ENCODE assay signal across 8 cellular contexts in genomic region chr19:40466219-40467006, GRCh38. TPM values are rescaled to one million over a fixed set of nuclear protein-coding genes. Genes with fewer than 3 reads are reported as not detected.
A peak's percentile ranks its signal among the peaks of the same experiment; 100 is the strongest.
DNase-seq lines count a peak whose midpoint lies in the region; ATAC-seq, FAIRE-seq and TF ChIP-seq lines count a peak whose summit lies in the region.

SPTBN4 (plus strand) TSS chr19:40467001; CDS start chr19:40472622, 5,621 bp downstream.

- H3K4me1 Mint-ChIP-seq in activated naive CD8-positive, alpha-beta T cell (ENCODE audit: low read depth): peaks cover 25% of the 10 kb centered on the region

- POLR2A ChIA-PET in A673 (lab: Charles Lee; ENCODE audit: low non-redundant PET): no interaction called here

- H3K9me3 Mint-ChIP-seq in activated naive CD8-positive, alpha-beta T cell (ENCODE audit: low read depth): no peaks in the 10 kb centered on the region

- peak within 1 kb of the TSS; percentile 90 for H3K4me3 Mint-ChIP-seq in activated naive CD8-positive, alpha-beta T cell

- H3K4me1 ChIP-seq in A673 (ENCODE audit: insufficient read depth, low read length, poor library complexity, severe bottlenecking) (peaks cover 22% of the 10 kb centered on the region), skeletal muscle tissue (ENCODE audit: control insufficient read depth in 3 of 3, insufficient read depth in 3 of 3, low read length in 3 of 3) (peaks cover 25 to 28% (median 27%) of the 10 kb centered on the region in 3 donors)

- H3K27ac ChIP-seq in A673 (ENCODE audit: low read depth, low read length, poor library complexity, severe bottlenecking): no peak within 1 kb of the TSS
- peak within 1 kb of the TSS; percentile 95 for H3K27ac ChIP-seq in skeletal muscle tissue (ENCODE audit: low read depth, low read length)

- H3K27me3 ChIP-seq in A673 (replicated peaks; ENCODE audit: insufficient read depth, low read depth, low read length, poor library complexity): no peaks in the 10 kb centered on the region
- no peaks in the 10 kb centered on the region for H3K27me3 ChIP-seq in skeletal muscle tissue (ENCODE audit: control insufficient read depth in 3 of 3, insufficient read depth in 3 of 3, low read length in 3 of 3)

- no TSS peak for BruUV-seq in A673 (replicated peaks; lab: Mats Ljungman, UMichigan)

- peak within 1 kb of the TSS; percentile 75 to 92 (median 81) for H3K9ac ChIP-seq in skeletal muscle tissue (ENCODE audit: low read depth in 1 of 3, low read length in 3 of 3)

- H3K27me3 Mint-ChIP-seq in activated naive CD8-positive, alpha-beta T cell: peaks cover 5% of the 10 kb centered on the region

- H3K36me3 ChIP-seq in A673 (ENCODE audit: insufficient read depth, low read length, poor library complexity, severe bottlenecking) (no peaks in the 10 kb centered on the region), skeletal muscle tissue (ENCODE audit: control insufficient read depth in 3 of 3, insufficient read depth in 3 of 3, low read length in 3 of 3) (peaks cover 0 to 4% (median 2%) of the 10 kb centered on the region in 3 donors)

- peak within 1 kb of the TSS; percentile 97 for H3K27ac Mint-ChIP-seq in activated naive CD8-positive, alpha-beta T cell

- H3K4me3 ChIP-seq in A673 (ENCODE audit: low read depth, low read length, poor library complexity, severe bottlenecking): peak within 1 kb of the TSS; percentile 73
- H3K4me3 ChIP-seq in skeletal muscle tissue (ENCODE audit: low read length in 3 of 3): peak within 1 kb of the TSS; percentile 92 to 94 (median 92)

- CTCF ChIA-PET in A673 (lab: Charles Lee): interaction anchor here (0.6 to 1.6 kb wide), 5 partner anchors 39 to 229 kb away, joined by 3 to 6 read pairs (median 3); no protein-coding TSS in a partner anchor

- ATAC-seq in GM21360 (IDR thresholded peaks at IDR 0.05; ENCODE audit: unreplicated experiment): peak; percentile 27

- FAIRE-seq in H54 (lab: Jason Lieb, UNC): no peak

- DNase-seq in A673 (ENCODE audit: low spot score) (no peak), NCI-H69 (lab: John Stamatoyannopoulos, UW) (peak; percentile 17), hypothalamus (lab: John Stamatoyannopoulos, UW) (peak in 29 of 51 donors; percentile 12 to 86 (median 43)), NAMALWA (ENCODE audit: low spot score) (no peak), H54 (ENCODE audit: insufficient read length, low spot score) (no peak)

- TF ChIP-seq CTCF in A673 (conservative IDR thresholded peaks at IDR 0.05; ENCODE audit: low read depth, low read length): no peak

- no peaks in the 10 kb centered on the region for H3K9me3 ChIP-seq in A673 (ENCODE audit: low read depth, low read length, poor library complexity, severe bottlenecking)
- H3K9me3 ChIP-seq in skeletal muscle tissue (ENCODE audit: control insufficient read depth in 3 of 3, low read length in 3 of 3): no peaks in the 10 kb centered on the region

- TF ChIP-seq POLR2A in H54 (IDR thresholded peaks at IDR 0.05; ENCODE audit: low read depth, low read length): no peak

- no peaks in the 10 kb centered on the region for H3K36me3 Mint-ChIP-seq in activated naive CD8-positive, alpha-beta T cell

- intact Hi-C loops in A673 (cut with micrococcal nuclease; ENCODE audit: unreplicated experiment): loop anchor here (10.0 kb wide), 1 partner anchor 128 kb away; no protein-coding TSS in a partner anchor

RNA-seq across cellular contexts. Expression of gene SPTBN4, which starts in this region (rescaled TPM):
- total RNA-seq in A673 (2021): 0.43 and 0.94 TPM in 2 replicates
- total RNA-seq in skeletal muscle tissue: 0.52 TPM

Comparison
In these comparisons a context has a peak if more than half of its experiments do, and no peak if none do; other contexts are left out.
1. DNase-seq: peak in NCI-H69 (single experiment) and hypothalamus (29 of 51); none in A673 (single experiment), NAMALWA (single experiment) and H54 (single experiment).